Comparison of ENCODE assay signal across 25 cellular contexts in the genomic region with DNA sequence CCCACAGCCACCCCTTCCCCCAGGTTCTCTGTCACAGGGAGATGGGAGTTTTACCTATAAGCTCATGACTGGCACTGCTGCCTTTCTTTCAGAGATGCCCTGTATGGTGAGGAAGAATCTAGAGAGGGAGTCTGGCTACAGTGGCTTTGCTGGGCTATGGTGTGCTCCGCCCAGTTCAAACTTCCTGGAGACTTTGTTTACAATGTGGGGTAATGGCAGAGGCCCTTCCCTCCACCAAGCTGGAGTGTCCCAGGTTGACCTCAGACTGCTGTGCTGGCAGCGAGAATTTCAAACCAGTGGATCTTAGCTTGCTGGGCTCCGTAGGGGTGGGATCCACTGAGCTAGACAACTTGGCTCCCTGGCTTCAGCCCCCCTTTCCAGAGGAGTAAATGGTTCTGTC.
"Had no signal": no experiment of that assay in that cellular context is flagged by ENCODE, and none has a peak within 500 bp of the region (broad histone marks: within the 10 kb centered on the region; RNA-seq: fewer than 3 reads in every experiment).

No MANE protein-coding gene starts in this region.

- H3K4me1 ChIP-seq: ascending aorta, body of pancreas had no signal

- H2AFZ ChIP-seq: PC-9 had no signal

- H3K9me3 ChIP-seq: ascending aorta, body of pancreas had no signal

- ATAC-seq: activated CD8-positive, alpha-beta memory T cell treated with anti-CD3 and anti-CD28 coated beads, Interleukin-2, amount 10 ng/mL, durations not matched to agents 7 days and 5 days; activated naive CD4-positive, alpha-beta T cell treated with anti-CD3 and anti-CD28 coated beads, Interleukin-2, amount 50 U/mL, for 72 hours; activated naive CD8-positive, alpha-beta T cell treated with anti-CD3 and anti-CD28 coated beads, Interleukin-2, amount 50 U/mL, for 24 hours; activated T-cell treated with anti-CD3 and anti-CD28 coated beads, Interleukin-2, amount 50 U/mL, for 4 hours; body of pancreas; T-cell had no signal

- H3K4me2 ChIP-seq: PC-9 had no signal

- H3K27ac ChIP-seq: ascending aorta, body of pancreas, PC-9, SK-N-MC had no signal

- DNase-seq: activated B cell treated with CpG ODN at 0.5 μM for 24 hours; activated CD4-positive, alpha-beta T cell treated with anti-CD3 and anti-CD28 coated beads for 1 hour; activated CD4-positive, alpha-beta T cell treated with anti-CD3 and anti-CD28 coated beads, Interleukin-2, amount 10 ng/mL, durations not matched to agents 24 days and 14 days; activated CD4-positive, alpha-beta T cell treated with anti-CD3 and anti-CD28 coated beads, Interleukin-2, amount 50 U/mL, for 48 hours; activated CD8-positive, alpha-beta memory T cell treated with anti-CD3 and anti-CD28 coated beads, Interleukin-2, amount 10 ng/mL, durations not matched to agents 7 days and 5 days; activated effector memory CD4-positive, alpha-beta T cell treated with anti-CD3 and anti-CD28 coated beads, Interleukin-2, amount 50 U/mL, for 16 hours; activated naive CD4-positive, alpha-beta T cell treated with Interleukin-2 at 50 U/mL for 16 hours; activated naive CD8-positive, alpha-beta T cell treated with anti-CD3 and anti-CD28 coated beads, Interleukin-2, amount 50 U/mL, for 24 hours; activated T-cell treated with anti-CD3 and anti-CD28 coated beads, Interleukin-2, amount 50 U/mL, for 4 hours; amniotic stem cell; body of pancreas; Karpas-422; NCI-H1048; NCI-H146; NCI-H187 treated with DMSO at 0.1 percent for 48 hours; NCI-H2081 treated with DMSO at 0.1 percent for 48 hours; NCI-H446; NCI-H524; PC-9; T-cell; T-helper 2 cell; T1000 had no signal

- H3K36me3 ChIP-seq: ascending aorta had no signal

- H3K4me3 ChIP-seq: ascending aorta, body of pancreas, PC-9, SK-N-MC had no signal

- H3K27me3 ChIP-seq: ascending aorta, body of pancreas had no signal
